ENCODE assay signal across 14 cellular contexts in genomic region chr9:114813717-114814418, GRCh38.
"Had no signal": no experiment of that assay in that cellular context is flagged by ENCODE, and none has a peak within 500 bp of the region (broad histone marks: within the 10 kb centered on the region; RNA-seq: fewer than 3 reads in every experiment).

No MANE protein-coding gene starts in this region.

- H3K4me3 Mint-ChIP-seq: brain, naive B cell had no signal

- H3K4me2 ChIP-seq: hepatocyte had no signal

- H3K36me3 ChIP-seq: colonic mucosa, ovary, sigmoid colon, spleen, tibial artery, uterus had no signal

- H3K36me3 Mint-ChIP-seq: brain had no signal

- H3K4me3 ChIP-seq: colonic mucosa, hepatocyte, ovary, sigmoid colon, spleen, tibial artery, uterus had no signal

- H3K27me3 ChIP-seq: colonic mucosa, hepatocyte, ovary, sigmoid colon, spleen, tibial artery, uterus had no signal

- H3K27ac ChIP-seq: colonic mucosa, hepatocyte, ovary, sigmoid colon, spleen, tibial artery, uterus had no signal

- H3K27ac Mint-ChIP-seq: brain had no signal

- H3K4me1 ChIP-seq: colonic mucosa, spleen, uterus had no signal

- H2AFZ ChIP-seq: hepatocyte had no signal

- DNase-seq: activated gamma-delta T cell; amniotic stem cell; central memory CD4-positive, alpha-beta T cell; colonic mucosa; naive B cell; ovary; sigmoid colon; spleen; stimulated activated CD4-positive, alpha-beta T cell treated with anti-CD3 and anti-CD28 coated beads, Interleukin-2, amount 100 ng/mL, for 24 hours; tibial artery; uterus had no signal

- ATAC-seq: left lobe of liver had no signal

- H3K9me3 ChIP-seq: colonic mucosa, ovary, sigmoid colon, tibial artery, uterus had no signal

- H3K9me3 Mint-ChIP-seq: brain had no signal
